21 cellular contexts compared by ENCODE assay signal in genomic region chr1:24507423-24507804, GRCh38. TPM values are rescaled to one million over a fixed set of nuclear protein-coding genes. Genes with fewer than 3 reads are reported as not detected.
DNase-seq lines count a peak whose midpoint lies in the region; ATAC-seq, FAIRE-seq and TF ChIP-seq lines count a peak whose summit lies in the region.
"Had no signal": no experiment of that assay in that cellular context is flagged by ENCODE, and none has a peak within 500 bp of the region (broad histone marks: within the 10 kb centered on the region; RNA-seq: fewer than 3 reads in every experiment).

No MANE protein-coding gene starts in this region.

- no peak for ATAC-seq in K562
- ATAC-seq: GM12878, psoas muscle had no signal

- H3K27me3 ChIP-seq in K562 (ENCODE audit: control insufficient read depth in 2 of 2, insufficient read depth in 2 of 2, low read length in 2 of 2) (peaks cover 56 to 59% of the 10 kb centered on the region in 2 experiments), left ventricle myocardium inferior (ENCODE audit: low read depth) (no peaks in the 10 kb centered on the region)

- H2AFZ ChIP-seq in K562 (ENCODE audit: low read depth, low read length): no peak overlapping the region

- no peak for TF ChIP-seq POLR2A in K562 (conservative IDR thresholded peaks at IDR 0.05)

- H3K9me3 Mint-ChIP-seq in activated CD4-positive, alpha-beta T cell treated with anti-CD3 and anti-CD28 coated beads, Interleukin-2, amount 10 ng/mL, durations not matched to agents 7 days and 5 days: peaks cover 8% of the 10 kb centered on the region
- peaks cover 5% of the 10 kb centered on the region for H3K9me3 Mint-ChIP-seq in progenitor cell of endocrine pancreas (ENCODE audit: low read depth)
- H3K9me3 Mint-ChIP-seq: HFFc6 had no signal

- peaks cover 3% of the 10 kb centered on the region; the same call in 1 of the 2 replicates for H4K20me1 ChIP-seq in K562 (replicated peaks; ENCODE audit: control insufficient read depth, insufficient read depth, low read length)

- in situ Hi-C loops in K562 (cut with MboI): no loop called here

- H3K79me2 ChIP-seq in K562 (ENCODE audit: control insufficient read depth, insufficient read depth, low read length): no peaks in the 10 kb centered on the region

- H3K4me3 ChIP-seq in K562: no peak overlapping the region
- no peak overlapping the region for H3K4me3 ChIP-seq in left ventricle myocardium inferior
- H3K4me3 ChIP-seq: GM12878, psoas muscle, thoracic aorta had no signal

- H3K36me3 Mint-ChIP-seq in activated CD4-positive, alpha-beta T cell treated with anti-CD3 and anti-CD28 coated beads, Interleukin-2, amount 10 ng/mL, durations not matched to agents 7 days and 5 days (ENCODE audit: low read depth): peaks cover 74% of the 10 kb centered on the region
- peaks cover 11% of the 10 kb centered on the region for H3K36me3 Mint-ChIP-seq in progenitor cell of endocrine pancreas (ENCODE audit: insufficient read depth)

- intact Hi-C loops in K562 (cut with micrococcal nuclease) (no loop called here), left ventricle myocardium inferior (cut with micrococcal nuclease) (loop anchor here (10.0 kb wide), 1 partner anchor 103 kb away; no protein-coding TSS in a partner anchor)

- H3K27ac ChIP-seq in K562 (ENCODE audit: extremely low read depth, low read depth, low read length) (no peak overlapping the region), left ventricle myocardium inferior (replicated peaks) (no peak overlapping the region)
- H3K27ac ChIP-seq: KMS-11, psoas muscle, thoracic aorta had no signal

- TF ChIP-seq CTCF in K562 (IDR thresholded peaks at IDR 0.05 in 2 of 3, conservative IDR thresholded peaks at IDR 0.05 in 1 of 3; ENCODE audit: insufficient read depth in 2 of 3, low read depth in 1 of 3, low read length in 3 of 3) (no peak), progenitor cell of endocrine pancreas (IDR thresholded peaks at IDR 0.05; ENCODE audit: unreplicated experiment) (no peak), left ventricle myocardium inferior (IDR thresholded peaks at IDR 0.05; ENCODE audit: borderline replicate concordance) (no peak)

- WGBS in K562 (ENCODE audit: insufficient coverage, low coverage, missing lambda C conversion rate): 8% methylated on average over 5 of the region's 5 CpGs

- peaks cover 70% of the 10 kb centered on the region for H3K4me1 Mint-ChIP-seq in activated CD4-positive, alpha-beta T cell treated with anti-CD3 and anti-CD28 coated beads, Interleukin-2, amount 10 ng/mL, durations not matched to agents 7 days and 5 days
- H3K4me1 Mint-ChIP-seq in progenitor cell of endocrine pancreas (ENCODE audit: low read depth): peaks cover 43% of the 10 kb centered on the region

- no peak for FAIRE-seq in K562 (lab: Jason Lieb, UNC)
- FAIRE-seq: A204.1, astrocyte, GM12878 had no signal

- POLR2A ChIA-PET in activated CD4-positive, alpha-beta T cell treated with anti-CD3 and anti-CD28 coated beads, Interleukin-2, amount 10 ng/mL, durations not matched to agents 7 days and 5 days (lab: Charles Lee): no interaction called here
- POLR2A ChIA-PET in K562 (lab: Yijun Ruan, JAX): interaction anchor here (0.7 kb wide), 1 partner anchor 166 kb away, joined by 3 read pairs; no protein-coding TSS in a partner anchor

- TF ChIP-seq RAD21 in K562 (CRISPR knock-in tag; conservative IDR thresholded peaks at IDR 0.05 in 1 of 2, IDR thresholded peaks at IDR 0.05 in 1 of 2): no peak

- no peaks in the 10 kb centered on the region for H3K27me3 Mint-ChIP-seq in activated CD4-positive, alpha-beta T cell treated with anti-CD3 and anti-CD28 coated beads, Interleukin-2, amount 10 ng/mL, durations not matched to agents 7 days and 5 days
- no peaks in the 10 kb centered on the region for H3K27me3 Mint-ChIP-seq in progenitor cell of endocrine pancreas

- peak overlapping the region; percentile 91 for H3K27ac Mint-ChIP-seq in activated CD4-positive, alpha-beta T cell treated with anti-CD3 and anti-CD28 coated beads, Interleukin-2, amount 10 ng/mL, durations not matched to agents 7 days and 5 days
- peak overlapping the region; percentile 3 for H3K27ac Mint-ChIP-seq in progenitor cell of endocrine pancreas
- H3K27ac Mint-ChIP-seq: HFFc6 had no signal

- H3K4me3 Mint-ChIP-seq in activated CD4-positive, alpha-beta T cell treated with anti-CD3 and anti-CD28 coated beads, Interleukin-2, amount 10 ng/mL, durations not matched to agents 7 days and 5 days: peak overlapping the region; percentile 66
- no peak overlapping the region for H3K4me3 Mint-ChIP-seq in progenitor cell of endocrine pancreas (ENCODE audit: low read depth)
- H3K4me3 Mint-ChIP-seq: HFFc6 had no signal

- H3K36me3 ChIP-seq in K562 (ENCODE audit: control insufficient read depth, insufficient read depth, low read length) (no peaks in the 10 kb centered on the region), left ventricle myocardium inferior (no peaks in the 10 kb centered on the region)
- H3K36me3 ChIP-seq: thoracic aorta had no signal

- CTCF ChIA-PET in activated CD4-positive, alpha-beta T cell treated with anti-CD3 and anti-CD28 coated beads, Interleukin-2, amount 10 ng/mL, durations not matched to agents 7 days and 5 days (lab: Charles Lee): interaction anchor here (0.6 to 1.7 kb wide), 6 partner anchors 8 to 83 kb away, joined by 3 to 5 read pairs (median 3); no protein-coding TSS in a partner anchor
- CTCF ChIA-PET in K562 (lab: Yijun Ruan, JAX; ENCODE audit: low intra/inter-chr PET ratio): no interaction called here

- no peaks in the 10 kb centered on the region for H3K9me3 ChIP-seq in K562 (replicated peaks; ENCODE audit: control insufficient read depth, insufficient read depth, low read depth, low read length)
- no peaks in the 10 kb centered on the region for H3K9me3 ChIP-seq in left ventricle myocardium inferior (replicated peaks)
- H3K9me3 ChIP-seq: psoas muscle, thoracic aorta had no signal

- no peaks in the 10 kb centered on the region for H3K9me1 ChIP-seq in K562 (ENCODE audit: control insufficient read depth, insufficient read depth, low read length)

- H3K4me2 ChIP-seq in K562 (ENCODE audit: insufficient read depth, low read length): no peak overlapping the region
- H3K4me2 ChIP-seq: KMS-11 had no signal

- no peak overlapping the region for H3K9ac ChIP-seq in K562 (ENCODE audit: insufficient read depth in 1 of 2, low read depth in 2 of 2, low read length in 2 of 2)
- H3K9ac ChIP-seq: KMS-11 had no signal

- DNase-seq in activated CD4-positive, alpha-beta T cell treated with anti-CD3 and anti-CD28 coated beads, Interleukin-2, amount 10 ng/mL, durations not matched to agents 7 days and 5 days: peak; percentile 41
- DNase-seq in activated CD4-positive, alpha-beta T cell treated with anti-CD3 and anti-CD28 coated beads, Interleukin-2, amount 50 U/mL, for 48 hours: no peak
- DNase-seq in T-helper 2 cell (peak in 3 of 5 experiments; percentile 43 to 67 (median 46)), K562 (ENCODE audit: extremely low read depth in 1 of 4, low spot score in 3 of 4) (no peak), progenitor cell of endocrine pancreas (ENCODE audit: low spot score, unreplicated experiment) (no peak), left ventricle myocardium inferior (no peak), globus pallidus (ENCODE audit: low spot score) (no peak), NOMO-1 treated with DMSO at 0.1 percent for 48 hours (lab: John Stamatoyannopoulos, UW; ENCODE audit: unreplicated experiment) (no peak)
- DNase-seq: activated CD8-positive, alpha-beta memory T cell treated with anti-CD3 and anti-CD28 coated beads, Interleukin-2, amount 50 U/mL, for 48 hours; HFFc6; hippocampal formation; NCI-H1417 treated with DMSO at 0.1 percent for 48 hours; NCI-H2227 treated with DMSO at 0.1 percent for 48 hours; psoas muscle; SIG-M5 had no signal

- TF ChIP-seq EP300 in K562 (IDR thresholded peaks at IDR 0.05; ENCODE audit: low read length): peak; percentile 62; the same call in 1 of the 2 replicates

- BruUV-seq in K562 (replicated peaks; lab: Mats Ljungman, UMichigan): no TSS peak

- H3K4me1 ChIP-seq in K562 (replicated peaks in 1 of 2; ENCODE audit: control insufficient read depth in 2 of 2, insufficient read depth in 2 of 2, low read length in 2 of 2): peaks cover 10 to 12% of the 10 kb centered on the region in 2 experiments; a peak in 4 of 5 replicates
- H3K4me1 ChIP-seq in left ventricle myocardium inferior: peaks cover 13% of the 10 kb centered on the region
- H3K4me1 ChIP-seq: psoas muscle had no signal

RNA-seq across cellular contexts. Expression of gene RCAN3, which starts 4.8 kb away (rescaled TPM):
- total RNA-seq in activated CD4-positive, alpha-beta T cell treated with anti-CD3 and anti-CD28 coated beads, Interleukin-2, amount 10 ng/mL, durations not matched to agents 7 days and 5 days: 100 to 1,000 TPM in 1 of 2 experiments, 10 to 100 TPM in 1; 96.8 to 100 TPM
- total RNA-seq in K562 (2011; cell fraction: chromatin; rRNA removed; ENCODE audit: low replicate concordance): 0.09 and 0.51 TPM in 2 replicates
- under 0.01 TPM in 1 of 2 replicates, not detected in the other for total RNA-seq in K562 (2011; cell fraction: nucleolus; rRNA removed)
- total RNA-seq in K562 (2011; cell fraction: nucleoplasm; rRNA removed): 0.23 and 0.37 TPM in 2 replicates
- total RNA-seq in K562 (2014; rRNA removed) (0.24 and 1.4 TPM in 2 replicates), K562 (2014; rRNA removed; fragmentation: Illumina TruSeq; extraction: Trizol) (0.29 and 0.33 TPM in 2 replicates), K562 (2015; rRNA removed; fragmentation: Illumina TruSeq; extraction: Trizol) (0.26 and 0.43 TPM in 2 replicates), K562 (2021) (0.42 and 0.84 TPM in 2 replicates), progenitor cell of endocrine pancreas (31.0 and 32.5 TPM in 2 replicates), left ventricle myocardium inferior (4.9 TPM)
- polyA plus RNA-seq in K562 (2011; rRNA removed) (0.07 and 0.45 TPM in 2 replicates), K562 (2014; fragmentation: Illumina TruSeq; extraction: Trizol) (0.43 and 0.55 TPM in 2 replicates), K562 (2014; fragmentation: Nextera tagmentation; extraction: Ambion mirVana) (under 1 TPM; 0.10 to 0.11 TPM), K562 (2014; rRNA removed) (0.23 and 1.4 TPM in 2 replicates)
- 0.09 and 0.16 TPM in 2 replicates for polyA plus RNA-seq in K562 (2011; cell fraction: cytosol; rRNA removed)
- polyA plus RNA-seq in K562 (2011; cell fraction: nucleus; rRNA removed): 0.27 and 0.36 TPM in 2 replicates
- polyA plus RNA-seq in K562 (2012): 0.58 and 0.69 TPM in 2 replicates
- polyA minus RNA-seq in K562 (2011; rRNA and poly(A)+ RNA removed): 0.18 and 0.35 TPM in 2 replicates
- polyA minus RNA-seq in K562 (2011; cell fraction: cytosol; rRNA and poly(A)+ RNA removed): 1.4 TPM in 1 of 2 replicates, not detected in the other
- polyA minus RNA-seq in K562 (2011; cell fraction: nucleus; rRNA and poly(A)+ RNA removed): not detected in 2 replicates

RNA-seq across cellular contexts. Expression of gene NCMAP, which starts 48.5 kb away (rescaled TPM):
- not detected for total RNA-seq in activated CD4-positive, alpha-beta T cell treated with anti-CD3 and anti-CD28 coated beads, Interleukin-2, amount 10 ng/mL, durations not matched to agents 7 days and 5 days
- not detected in 2 replicates for total RNA-seq in K562 (2011; cell fraction: chromatin; rRNA removed; ENCODE audit: low replicate concordance)
- total RNA-seq in K562 (2011; cell fraction: nucleolus; rRNA removed): not detected in 2 replicates
- not detected in 2 replicates for total RNA-seq in K562 (2011; cell fraction: nucleoplasm; rRNA removed)
- total RNA-seq in K562 (2014; rRNA removed) (not detected in 2 replicates), K562 (2014; rRNA removed; fragmentation: Illumina TruSeq; extraction: Trizol) (not detected in 2 replicates), K562 (2015; rRNA removed; fragmentation: Illumina TruSeq; extraction: Trizol) (not detected in 2 replicates), K562 (2021) (not detected in 2 replicates), progenitor cell of endocrine pancreas (1.3 and 1.7 TPM in 2 replicates), left ventricle myocardium inferior (0.11 TPM)
- polyA plus RNA-seq in K562 (2011; rRNA removed) (not detected in 2 replicates), K562 (2014; fragmentation: Illumina TruSeq; extraction: Trizol) (not detected in 2 replicates), K562 (2014; fragmentation: Nextera tagmentation; extraction: Ambion mirVana) (under 1 TPM in 1 of 2 experiments, not detected in 1; 0.03 TPM), K562 (2014; rRNA removed) (not detected in 2 replicates)
- polyA plus RNA-seq in K562 (2011; cell fraction: cytosol; rRNA removed): 0.01 TPM in 1 of 2 replicates, not detected in the other
- not detected in 2 replicates for polyA plus RNA-seq in K562 (2011; cell fraction: nucleus; rRNA removed)
- polyA plus RNA-seq in K562 (2012): 0.03 TPM in 1 of 2 replicates, not detected in the other
- not detected in 2 replicates for polyA minus RNA-seq in K562 (2011; rRNA and poly(A)+ RNA removed)
- not detected in 2 replicates for polyA minus RNA-seq in K562 (2011; cell fraction: cytosol; rRNA and poly(A)+ RNA removed)
- polyA minus RNA-seq in K562 (2011; cell fraction: nucleus; rRNA and poly(A)+ RNA removed): not detected in 2 replicates
- total RNA-seq: astrocyte, dermis microvascular lymphatic vessel endothelial cell, GM12878, HFFc6, psoas muscle had no signal
- polyA plus RNA-seq: GM12878 had no signal

Comparison
In these comparisons a context has a peak if more than half of its experiments do, and no peak if none do; other contexts are left out.
1. DNase-seq: peak in activated CD4-positive, alpha-beta T cell treated with anti-CD3 and anti-CD28 coated beads, Interleukin-2, amount 10 ng/mL, durations not matched to agents 7 days and 5 days (single experiment) and T-helper 2 cell (3 of 5); none in activated CD4-positive, alpha-beta T cell treated with anti-CD3 and anti-CD28 coated beads, Interleukin-2, amount 50 U/mL, for 48 hours (0 of 2), K562 (0 of 4), progenitor cell of endocrine pancreas (single experiment), left ventricle myocardium inferior (single experiment), globus pallidus (single experiment) and NOMO-1 treated with DMSO at 0.1 percent for 48 hours (single experiment).